Comparison of ENCODE assay signal across 8 cellular contexts in the genomic region with DNA sequence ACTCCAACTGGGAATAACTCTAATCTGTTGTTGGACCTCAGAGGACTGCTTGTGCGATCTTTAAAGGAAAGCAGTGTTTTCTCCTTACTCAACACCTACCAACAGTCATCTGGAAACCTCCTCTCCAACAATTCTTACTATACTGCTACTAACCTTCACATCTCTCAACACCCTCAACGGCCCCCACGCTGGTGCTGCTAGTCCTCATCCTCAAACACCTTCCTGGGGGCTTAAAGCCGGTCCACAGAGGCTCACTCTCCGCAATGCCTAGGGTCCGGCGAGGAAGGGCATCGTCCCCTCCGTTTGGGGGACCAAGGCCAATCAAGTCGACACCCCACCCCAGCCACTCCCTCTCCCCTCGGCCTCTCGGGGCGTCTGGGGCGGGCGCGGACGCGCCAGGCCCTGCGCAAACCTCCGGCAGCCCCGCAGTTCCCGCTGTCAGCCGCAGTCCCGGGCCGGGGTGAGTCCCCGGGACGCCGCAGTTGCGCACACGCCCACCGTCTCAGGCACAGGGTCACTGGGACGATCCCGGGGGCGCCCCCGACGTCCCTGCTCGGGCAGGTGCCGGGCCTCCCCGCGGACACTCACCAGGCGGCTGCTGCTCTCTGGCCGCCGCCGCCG. TPM values are rescaled to one million over a fixed set of nuclear protein-coding genes. Genes with fewer than 3 reads are reported as not detected.
A peak's percentile ranks its signal among the peaks of the same experiment; 100 is the strongest.
DNase-seq lines count a peak whose midpoint lies in the region; ATAC-seq and TF ChIP-seq lines count a peak whose summit lies in the region.

No MANE protein-coding gene starts in this region.

- peak overlapping the region; percentile 84 to 87 (median 86) for H3K27ac ChIP-seq in esophagus muscularis mucosa (replicated peaks in 1 of 4)
- peak overlapping the region; percentile 95 for H3K27ac ChIP-seq in neural progenitor cell

- peaks cover 32% of the 10 kb centered on the region for H3K79me2 ChIP-seq in neural progenitor cell (ENCODE audit: low read depth)

- H3K4me1 ChIP-seq in esophagus muscularis mucosa (peaks cover 0 to 18% (median 5%) of the 10 kb centered on the region in 4 donors), neural progenitor cell (no peaks in the 10 kb centered on the region)

- H3K4me1 Mint-ChIP-seq in Calu3 (ENCODE audit: low read depth, unreplicated experiment), result peaks cover 36% of the 10 kb centered on the region
- H3K4me1 Mint-ChIP-seq in activated CD4-positive, alpha-beta memory T cell treated with anti-CD3 and anti-CD28 coated beads, Interleukin-2, amount 10 ng/mL, durations not matched to agents 7 days and 5 days, result peaks cover 34% of the 10 kb centered on the region
- peaks cover 11% of the 10 kb centered on the region for H3K4me1 Mint-ChIP-seq in neural progenitor cell

- H3K36me3 ChIP-seq in esophagus muscularis mucosa (no peaks in the 10 kb centered on the region), neural progenitor cell (no peaks in the 10 kb centered on the region)

- H3K27ac Mint-ChIP-seq in Calu3 (ENCODE audit: unreplicated experiment), result peak overlapping the region; percentile 56
- peak overlapping the region; percentile 73 for H3K27ac Mint-ChIP-seq in activated CD4-positive, alpha-beta memory T cell treated with anti-CD3 and anti-CD28 coated beads, Interleukin-2, amount 10 ng/mL, durations not matched to agents 7 days and 5 days
- no peak overlapping the region for H3K27ac Mint-ChIP-seq in neural progenitor cell

- DNase-seq in Calu3, result no peak
- peak; percentile 31 for DNase-seq in activated CD4-positive, alpha-beta memory T cell treated with anti-CD3 and anti-CD28 coated beads, Interleukin-2, amount 10 ng/mL, durations not matched to agents 7 days and 5 days
- DNase-seq in esophagus muscularis mucosa (ENCODE audit: extremely low spot score), result no peak
- DNase-seq in neural progenitor cell (ENCODE audit: low spot score), result no peak
- DNase-seq in SW 1271 (lab: John Stamatoyannopoulos, UW), result no peak
- DNase-seq in DMS153 (lab: John Stamatoyannopoulos, UW), result no peak

- H3K9me3 ChIP-seq in esophagus muscularis mucosa (no peaks in the 10 kb centered on the region), neural progenitor cell (ENCODE audit: low read depth) (no peaks in the 10 kb centered on the region)

- no TSS peak for BruUV-seq in Calu3 (replicated peaks; lab: Mats Ljungman, UMichigan)

- POLR2A ChIA-PET in activated CD4-positive, alpha-beta memory T cell treated with anti-CD3 and anti-CD28 coated beads, Interleukin-2, amount 10 ng/mL, durations not matched to agents 7 days and 5 days (lab: Charles Lee), result interaction anchor here (0.7 to 3.7 kb wide), 7 partner anchors 20 to 311 kb away, joined by 3 to 15 read pairs (median 7); partner anchors contain the start of genes GK and TASL

- H4K20me1 ChIP-seq in neural progenitor cell (ENCODE audit: low read depth), result no peaks in the 10 kb centered on the region

- H3K9me3 Mint-ChIP-seq in Calu3 (ENCODE audit: low read depth, unreplicated experiment) (peaks cover 5% of the 10 kb centered on the region), neural progenitor cell (no peaks in the 10 kb centered on the region)
- no peaks in the 10 kb centered on the region for H3K9me3 Mint-ChIP-seq in activated CD4-positive, alpha-beta memory T cell treated with anti-CD3 and anti-CD28 coated beads, Interleukin-2, amount 10 ng/mL, durations not matched to agents 7 days and 5 days

- no peak for TF ChIP-seq EP300 in esophagus muscularis mucosa (IDR thresholded peaks at IDR 0.05)

- H3K4me3 ChIP-seq in esophagus muscularis mucosa (peak overlapping the region; percentile 76 to 91 (median 81)), neural progenitor cell (peak overlapping the region; percentile 77)

- no peaks in the 10 kb centered on the region for H3F3A ChIP-seq in neural progenitor cell (ENCODE audit: low read depth)

- peak overlapping the region; percentile 81 for H3K9ac ChIP-seq in neural progenitor cell

- peak overlapping the region; percentile 78 for H3K4me2 ChIP-seq in neural progenitor cell

- H3K27me3 ChIP-seq in esophagus muscularis mucosa (no peaks in the 10 kb centered on the region), neural progenitor cell (no peaks in the 10 kb centered on the region)

- CTCF ChIA-PET in Calu3 (lab: Charles Lee), result no interaction called here
- CTCF ChIA-PET in activated CD4-positive, alpha-beta memory T cell treated with anti-CD3 and anti-CD28 coated beads, Interleukin-2, amount 10 ng/mL, durations not matched to agents 7 days and 5 days (lab: Charles Lee), result interaction anchor here (1.3 kb wide), 1 partner anchor 312 kb away, joined by 4 read pairs; no protein-coding TSS in a partner anchor

- no peak for TF ChIP-seq POLR2A in esophagus muscularis mucosa (IDR thresholded peaks at IDR 0.05; ENCODE audit: low read depth)

- peaks cover 31% of the 10 kb centered on the region for H3K36me3 Mint-ChIP-seq in Calu3 (ENCODE audit: insufficient read depth, unreplicated experiment)
- H3K36me3 Mint-ChIP-seq in activated CD4-positive, alpha-beta memory T cell treated with anti-CD3 and anti-CD28 coated beads, Interleukin-2, amount 10 ng/mL, durations not matched to agents 7 days and 5 days (ENCODE audit: low read depth), result peaks cover 11% of the 10 kb centered on the region
- H3K36me3 Mint-ChIP-seq in neural progenitor cell, result no peaks in the 10 kb centered on the region

- H3K27me3 Mint-ChIP-seq in Calu3 (ENCODE audit: unreplicated experiment), result no peaks in the 10 kb centered on the region
- H3K27me3 Mint-ChIP-seq in activated CD4-positive, alpha-beta memory T cell treated with anti-CD3 and anti-CD28 coated beads, Interleukin-2, amount 10 ng/mL, durations not matched to agents 7 days and 5 days, result no peaks in the 10 kb centered on the region
- H3K27me3 Mint-ChIP-seq in neural progenitor cell (ENCODE audit: insufficient read depth, low read depth), result peaks cover 4% of the 10 kb centered on the region

- peak overlapping the region; percentile 63 for H2AFZ ChIP-seq in neural progenitor cell (replicated peaks)

- ATAC-seq in GM19468 (IDR thresholded peaks at IDR 0.05; ENCODE audit: extremely low read depth, unreplicated experiment) (peak; percentile 2), HG03565 (IDR thresholded peaks at IDR 0.05; ENCODE audit: unreplicated experiment) (peak; percentile 18)

- peak overlapping the region; percentile 89 for H3K4me3 Mint-ChIP-seq in Calu3 (ENCODE audit: low read depth, unreplicated experiment)
- H3K4me3 Mint-ChIP-seq in activated CD4-positive, alpha-beta memory T cell treated with anti-CD3 and anti-CD28 coated beads, Interleukin-2, amount 10 ng/mL, durations not matched to agents 7 days and 5 days, result peak overlapping the region; percentile 81
- peak overlapping the region; percentile 91 for H3K4me3 Mint-ChIP-seq in neural progenitor cell

- TF ChIP-seq CTCF in Calu3 (IDR thresholded peaks at IDR 0.05; ENCODE audit: unreplicated experiment) (no peak), esophagus muscularis mucosa (IDR thresholded peaks at IDR 0.05) (no peak), neural progenitor cell (IDR thresholded peaks at IDR 0.05) (no peak)

- WGBS in esophagus muscularis mucosa, result 18% methylated on average over 8 of the region's 45 CpGs

- intact Hi-C loops in Calu3 (cut with micrococcal nuclease; ENCODE audit: unreplicated experiment), result loop anchor here (5.0 kb wide), 1 partner anchor 69 kb away; no protein-coding TSS in a partner anchor
- intact Hi-C loops in esophagus muscularis mucosa (cut with DNase I), result no loop called here

RNA-seq across cellular contexts. Expression of gene TAB3, which starts 0.4 kb away (rescaled TPM):
- total RNA-seq in Calu3 (2022), result 30.9 and 32.9 TPM in 2 replicates
- total RNA-seq in activated CD4-positive, alpha-beta memory T cell treated with anti-CD3 and anti-CD28 coated beads, Interleukin-2, amount 10 ng/mL, durations not matched to agents 7 days and 5 days, result 10 to 100 TPM; 20.8 to 21.6 TPM
- total RNA-seq in esophagus muscularis mucosa, result 10 to 100 TPM; 17.0 to 22.4 (median 19.6) TPM
- total RNA-seq in neural progenitor cell (ENCODE audit: low replicate concordance), result 20.0 and 28.0 TPM in 2 replicates
